In genomic region chr11:69443968-69444364, GRCh38 we compare ENCODE assay signal across 9 cellular contexts. TPM values are rescaled to one million over a fixed set of nuclear protein-coding genes. Genes with fewer than 3 reads are reported as not detected.
DNase-seq lines count a peak whose midpoint lies in the region; ATAC-seq and TF ChIP-seq lines count a peak whose summit lies in the region.
"Had no signal": no experiment of that assay in that cellular context is flagged by ENCODE, and none has a peak within 500 bp of the region (broad histone marks: within the 10 kb centered on the region; RNA-seq: fewer than 3 reads in every experiment).

No MANE protein-coding gene starts in this region.

- H2AFZ ChIP-seq in neuronal stem cell (ENCODE audit: low read length): peak overlapping the region; percentile 93

- peaks cover 43 to 72% (median 62%) of the 10 kb centered on the region in 3 donors for H3K27me3 Mint-ChIP-seq in CD14-positive monocyte (ENCODE audit: low read depth in 3 of 3)

- H3K27me3 ChIP-seq in Peyer's patch: no peaks in the 10 kb centered on the region
- no peaks in the 10 kb centered on the region for H3K27me3 ChIP-seq in neuronal stem cell (ENCODE audit: control insufficient read depth in 3 of 3, insufficient read depth in 3 of 3, low read depth in 1 of 3, low read length in 3 of 3)

- H3K4ac ChIP-seq in neuronal stem cell (ENCODE audit: low read length): no peak overlapping the region

- intact Hi-C loops in CD14-positive monocyte (cut with micrococcal nuclease): loop anchor here in 1 of 2 donors (2.0 kb wide), 1 partner anchor 147 kb away; no protein-coding TSS in a partner anchor
- intact Hi-C loops in sciatic nerve (cut with DNase I): loop anchor here (5.0 kb wide), 1 partner anchor 193 kb away; no protein-coding TSS in a partner anchor

- H3K23ac ChIP-seq in neuronal stem cell (ENCODE audit: low read depth, low read length, poor library complexity): no peak overlapping the region

- no peak overlapping the region for H4K8ac ChIP-seq in neuronal stem cell (ENCODE audit: low read depth, low read length)

- peaks cover 45% of the 10 kb centered on the region for H3K4me1 Mint-ChIP-seq in CD14-positive monocyte

- peak overlapping the region in 2 of 4 donors; percentile 46 to 48 for H3K4me3 ChIP-seq in Peyer's patch
- H3K4me3 ChIP-seq in epithelial cell of proximal tubule (ENCODE audit: low read depth, low read length): peak overlapping the region; percentile 50
- H3K4me3 ChIP-seq in neuronal stem cell (ENCODE audit: low read length in 2 of 2): peak overlapping the region in 1 of 2 donors; percentile 46

- peak overlapping the region; percentile 59 to 83 for H3K4me3 Mint-ChIP-seq in CD14-positive monocyte

- no peak overlapping the region for H2BK12ac ChIP-seq in neuronal stem cell (ENCODE audit: low read length)

- peak overlapping the region; percentile 96 for H2BK15ac ChIP-seq in neuronal stem cell (ENCODE audit: low read length)

- H3K27ac ChIP-seq in Peyer's patch: peak overlapping the region; percentile 34 to 81 (median 74)
- H3K27ac ChIP-seq in neuronal stem cell (replicated peaks; ENCODE audit: low read length): peak overlapping the region; percentile 62

- peak overlapping the region; percentile 98 for H3K18ac ChIP-seq in neuronal stem cell (ENCODE audit: low read length)

- no peak overlapping the region for H3K9ac ChIP-seq in neuronal stem cell (ENCODE audit: low read depth, low read length, poor library complexity)

- peaks cover 0 to 2% of the 10 kb centered on the region in 2 donors for H3K36me3 Mint-ChIP-seq in CD14-positive monocyte

- TF ChIP-seq CTCF in CD14-positive monocyte (IDR thresholded peaks at IDR 0.05): no peak
- no peak for TF ChIP-seq CTCF in Peyer's patch (IDR thresholded peaks at IDR 0.05)
- TF ChIP-seq CTCF in epithelial cell of proximal tubule (conservative IDR thresholded peaks at IDR 0.05; ENCODE audit: low read depth, low read length): no peak

- no peak for TF ChIP-seq POLR2A in Peyer's patch (IDR thresholded peaks at IDR 0.05)

- peak overlapping the region; percentile 21 for H2AK5ac ChIP-seq in neuronal stem cell (ENCODE audit: low read depth, low read length)

- WGBS in neuronal stem cell (ENCODE audit: extremely low coverage in 2 of 2, insufficient read length in 2 of 2, insufficient replicate concordance in 1 of 2), 2 donors: no CpG with 5 or more reads among the region's 6 CpGs

- H2BK120ac ChIP-seq in neuronal stem cell (ENCODE audit: low read depth, low read length): peak overlapping the region; percentile 7

- H3K36me3 ChIP-seq in Peyer's patch (no peaks in the 10 kb centered on the region), neuronal stem cell (replicated peaks in 1 of 2; ENCODE audit: control insufficient read depth in 2 of 2, insufficient read depth in 2 of 2, low read length in 2 of 2) (no peaks in the 10 kb centered on the region)

- no peaks in the 10 kb centered on the region for H3K79me1 ChIP-seq in neuronal stem cell (ENCODE audit: low read depth, low read length)

- H4K91ac ChIP-seq in neuronal stem cell (ENCODE audit: low read depth, low read length, poor library complexity): peak overlapping the region; percentile 4

- H3K9me3 ChIP-seq in Peyer's patch (no peaks in the 10 kb centered on the region), neuronal stem cell (replicated peaks in 1 of 2; ENCODE audit: control insufficient read depth in 2 of 2, insufficient read depth in 1 of 2, low read depth in 1 of 2, low read length in 2 of 2) (no peaks in the 10 kb centered on the region)

- peaks cover 0 to 23% (median 6%) of the 10 kb centered on the region in 4 donors for H3K4me1 ChIP-seq in Peyer's patch
- H3K4me1 ChIP-seq in neuronal stem cell (ENCODE audit: control insufficient read depth in 2 of 2, insufficient read depth in 1 of 2, low read depth in 1 of 2, low read length in 2 of 2): peaks cover 11 to 29% of the 10 kb centered on the region in 2 donors

- in situ Hi-C loops in G401 (cut with HindIII; ENCODE audit: low sequenced_read_pairs): no loop called here

- H3K4me2 ChIP-seq in neuronal stem cell (ENCODE audit: insufficient read depth, low read length, poor library complexity, severe bottlenecking): peak overlapping the region; percentile 60

- H3K27ac Mint-ChIP-seq in CD14-positive monocyte: peak overlapping the region in 6 of 7 donors; percentile 48 to 83 (median 62)

- H2BK5ac ChIP-seq in neuronal stem cell (ENCODE audit: low read length): no peak overlapping the region

- ATAC-seq in sciatic nerve: no peak

- DNase-seq in CD14-positive monocyte (ENCODE audit: low spot score): no peak
- DNase-seq in Peyer's patch: no peak
- DNase-seq in epithelial cell of proximal tubule (ENCODE audit: low read depth): no peak
- no peak for DNase-seq in neuronal stem cell (ENCODE audit: low spot score)
- no peak for DNase-seq in sciatic nerve (ENCODE audit: low spot score)
- no peak for DNase-seq in G401 (ENCODE audit: low spot score)
- no peak for DNase-seq in stimulated activated CD4-positive, alpha-beta T cell treated with anti-CD3 and anti-CD28 coated beads, Interleukin-1b, Interleukin-23, amount 100 ng/mL, for 48 hours
- DNase-seq in SW 1271 (lab: John Stamatoyannopoulos, UW): no peak

- H3K14ac ChIP-seq in neuronal stem cell (ENCODE audit: low read length): no peak overlapping the region

- H3K9me3 Mint-ChIP-seq in CD14-positive monocyte: peaks cover 0 to 2% (median 0%) of the 10 kb centered on the region in 7 donors

RNA-seq across cellular contexts. Expression of gene LINC01488, which starts 37.5 kb away (rescaled TPM):
- polyA plus RNA-seq in CD14-positive monocyte: not detected
- not detected for total RNA-seq in Peyer's patch
- total RNA-seq in epithelial cell of proximal tubule: not detected in 2 replicates
- polyA plus RNA-seq in neuronal stem cell (2013, experiment 1 of 2): 0.06 TPM
- polyA plus RNA-seq in neuronal stem cell (2013, experiment 2 of 2): 0.01 TPM
- not detected for total RNA-seq in sciatic nerve
- total RNA-seq in G401 (2014; rRNA removed; shearing (Covaris generic)): not detected in 2 replicates
- total RNA-seq: renal cortical epithelial cell had no signal
